ENCODE assay signal across 9 cellular contexts in genomic region chr7:87628780-87629569, GRCh38. TPM values are rescaled to one million over a fixed set of nuclear protein-coding genes. Genes with fewer than 3 reads are reported as not detected.
DNase-seq lines count a peak whose midpoint lies in the region; ATAC-seq, FAIRE-seq and TF ChIP-seq lines count a peak whose summit lies in the region.
"Had no signal": no experiment of that assay in that cellular context is flagged by ENCODE, and none has a peak within 500 bp of the region (broad histone marks: within the 10 kb centered on the region; RNA-seq: fewer than 3 reads in every experiment).

No MANE protein-coding gene starts in this region.

- no peaks in the 10 kb centered on the region for H4K20me1 ChIP-seq in H1 (replicated peaks in 1 of 2; ENCODE audit: control insufficient read depth in 1 of 2, insufficient read depth in 2 of 2, low read length in 2 of 2)

- peak overlapping the region; percentile 78 for H3K4me3 Mint-ChIP-seq in stimulated activated effector memory CD8-positive, alpha-beta T cell treated with anti-CD3 and anti-CD28 coated beads, Interleukin-12 subunit alpha, Interleukin-12 subunit beta, amount 100 ng/mL, for 72 hours

- peak; percentile 62 for ATAC-seq in stimulated activated effector memory CD8-positive, alpha-beta T cell treated with anti-CD3 and anti-CD28 coated beads, Interleukin-12 subunit alpha, Interleukin-12 subunit beta, amount 100 ng/mL, for 72 hours
- no peak for ATAC-seq in HG03095 (IDR thresholded peaks at IDR 0.05; ENCODE audit: unreplicated experiment)
- ATAC-seq: K562 had no signal

- FAIRE-seq in H1 (lab: Jason Lieb, UNC) (no peak), D721Med (lab: Jason Lieb, UNC) (no peak)
- FAIRE-seq: K562 had no signal

- POLR2A ChIA-PET in H1 (lab: Charles Lee; ENCODE audit: partially characterized antibody) = interaction anchor here (0.7 kb wide), 1 partner anchor 248 kb away, joined by 3 read pairs; the partner anchor contains the start of gene DBF4

- H3K36me3 Mint-ChIP-seq in stimulated activated effector memory CD8-positive, alpha-beta T cell treated with anti-CD3 and anti-CD28 coated beads, Interleukin-12 subunit alpha, Interleukin-12 subunit beta, amount 100 ng/mL, for 72 hours = peaks cover 15% of the 10 kb centered on the region

- H3K4me1 ChIP-seq in H1 (replicated peaks in 1 of 4; ENCODE audit: control insufficient read depth in 3 of 4, insufficient read depth in 4 of 4, low read length in 3 of 4) (peaks cover 0 to 3% (median 0%) of the 10 kb centered on the region in 4 experiments; a peak in 1 of 7 replicates), mesenchymal stem cell (ENCODE audit: control insufficient read depth, insufficient read depth, low read depth, low read length) (peaks cover 14% of the 10 kb centered on the region)

- H3K36me3 ChIP-seq in MG63 (no peaks in the 10 kb centered on the region), H1 (ENCODE audit: control insufficient read depth in 2 of 4, insufficient read depth in 4 of 4, low read length in 3 of 4) (no peaks in the 10 kb centered on the region), mesenchymal stem cell (ENCODE audit: control insufficient read depth in 1 of 2, insufficient read depth in 2 of 2, low read depth in 1 of 2, low read length in 2 of 2) (no peaks in the 10 kb centered on the region)

- no peaks in the 10 kb centered on the region for H3K9me3 Mint-ChIP-seq in stimulated activated effector memory CD8-positive, alpha-beta T cell treated with anti-CD3 and anti-CD28 coated beads, Interleukin-12 subunit alpha, Interleukin-12 subunit beta, amount 100 ng/mL, for 72 hours

- H3K4me2 ChIP-seq in H1 (ENCODE audit: insufficient read depth in 1 of 2, low read depth in 2 of 2, low read length in 2 of 2) = peak overlapping the region; percentile 61 to 99
- H3K4me2 ChIP-seq in mesenchymal stem cell (ENCODE audit: low read length, poor library complexity, severe bottlenecking) = peak overlapping the region; percentile 100

- no peak overlapping the region for H2AK5ac ChIP-seq in H1 (ENCODE audit: low read depth, low read length)
- no peak overlapping the region for H2AK5ac ChIP-seq in mesenchymal stem cell (ENCODE audit: low read length, severe bottlenecking)

- H3K79me2 ChIP-seq in H1 (ENCODE audit: control insufficient read depth in 1 of 2, insufficient read depth in 2 of 2, low read length in 2 of 2) = no peaks in the 10 kb centered on the region; a peak in 1 of 4 replicates

- CTCF ChIA-PET in H1 (lab: Charles Lee; ENCODE audit: partially characterized antibody) = interaction anchor here (0.6 to 1.1 kb wide), 5 partner anchors 14 to 679 kb away, joined by 3 to 4 read pairs (median 3); partner anchors contain the start of gene ABCB1

- H3K23me2 ChIP-seq in H1 (ENCODE audit: low read depth, low read length) = peaks cover 17% of the 10 kb centered on the region

- H4K91ac ChIP-seq in H1 (replicated peaks; ENCODE audit: insufficient read length, low read length) = no peak overlapping the region
- H4K91ac ChIP-seq in mesenchymal stem cell (ENCODE audit: low read length) = no peak overlapping the region

- H4K8ac ChIP-seq in H1 (ENCODE audit: extremely low read depth, insufficient read depth, low read length) = peak overlapping the region; percentile 43
- no peak overlapping the region for H4K8ac ChIP-seq in mesenchymal stem cell (ENCODE audit: low read length)

- no peak for TF ChIP-seq RAD21 in H1 (IDR thresholded peaks at IDR 0.05 in 1 of 2, conservative IDR thresholded peaks at IDR 0.05 in 1 of 2; ENCODE audit: low read depth in 2 of 2, low read length in 2 of 2)

- peak; percentile 10 for DNase-seq in EL
- peak; percentile 26 for DNase-seq in MG63
- DNase-seq in activated CD4-positive, alpha-beta T cell treated with anti-CD3 and anti-CD28 coated beads, Interleukin-2, amount 50 U/mL, for 48 hours = peak; percentile 11 to 18
- DNase-seq in H1 (ENCODE audit: low read depth in 1 of 2, low spot score in 2 of 2) = peak in 1 of 2 experiments; percentile 68
- peak; percentile 18 for DNase-seq in mesenchymal stem cell
- peak; percentile 17 to 52 for DNase-seq in stimulated activated effector memory CD8-positive, alpha-beta T cell treated with anti-CD3 and anti-CD28 coated beads, Interleukin-12 subunit alpha, Interleukin-12 subunit beta, amount 100 ng/mL, for 72 hours (ENCODE audit: low spot score in 2 of 2)
- DNase-seq in D721Med (ENCODE audit: insufficient read length, low spot score) = no peak

- no peak overlapping the region for H2BK120ac ChIP-seq in H1 (replicated peaks; ENCODE audit: low read depth, low read length)
- no peak overlapping the region for H2BK120ac ChIP-seq in mesenchymal stem cell (ENCODE audit: low read depth, low read length)

- H2BK20ac ChIP-seq in H1 (ENCODE audit: low read length) = no peak overlapping the region

- peak overlapping the region; percentile 55 for H3K4me3 ChIP-seq in MG63
- peak overlapping the region; percentile 55 to 77 (median 62) for H3K4me3 ChIP-seq in H1 (ENCODE audit: extremely low read depth in 1 of 4, insufficient read depth in 2 of 4, low read depth in 3 of 4, low read length in 4 of 4)
- H3K4me3 ChIP-seq in mesenchymal stem cell (ENCODE audit: insufficient read depth in 1 of 2, low read depth in 1 of 2, low read length in 2 of 2) = peak overlapping the region; percentile 87 to 94
- H3K4me3 ChIP-seq: K562 had no signal

- WGBS in H1 (ENCODE audit: extremely low coverage in 1 of 2, insufficient coverage in 1 of 2, insufficient read length in 1 of 2, insufficient replicate concordance in 2 of 2, low coverage in 1 of 2, low lambda C conversion rate in 2 of 2, missing lambda C conversion rate in 1 of 2), 2 experiments = 15% methylated on average over 22 of the region's 39 CpGs; no CpG with 5 or more reads in 1 of the 2 experiments
- 11% methylated on average over 39 of the region's 39 CpGs for WGBS in mesenchymal stem cell

- H3K23ac ChIP-seq in H1 (ENCODE audit: insufficient read length) = no peak overlapping the region
- peak overlapping the region in 1 of 2 experiments; percentile 64 for H3K23ac ChIP-seq in mesenchymal stem cell (ENCODE audit: low read length in 2 of 2)

- peak overlapping the region; percentile 76; the same call in 1 of the 2 replicates for H2AFZ ChIP-seq in H1 (ENCODE audit: low read length)
- peak overlapping the region; percentile 72 for H2AFZ ChIP-seq in mesenchymal stem cell (ENCODE audit: low read depth, low read length)

- H3K79me1 ChIP-seq in H1 (ENCODE audit: low read depth, low read length) (no peaks in the 10 kb centered on the region), mesenchymal stem cell (replicated peaks; ENCODE audit: low read length, poor library complexity, severe bottlenecking) (no peaks in the 10 kb centered on the region)

- H3K27me3 ChIP-seq in MG63 (no peaks in the 10 kb centered on the region), H1 (replicated peaks in 1 of 4; ENCODE audit: control insufficient read depth in 3 of 4, extremely low read depth in 1 of 4, insufficient read depth in 3 of 4, low read length in 3 of 4) (peaks cover 2 to 24% (median 18%) of the 10 kb centered on the region in 4 experiments; a peak in 6 of 7 replicates), mesenchymal stem cell (ENCODE audit: control insufficient read depth in 1 of 2, insufficient read depth in 1 of 2, low read length in 2 of 2) (peaks cover 0 to 4% of the 10 kb centered on the region in 2 experiments)

- H3K27ac ChIP-seq in H1 (ENCODE audit: low read depth, low read length) = no peak overlapping the region
- H3K27ac ChIP-seq in mesenchymal stem cell (ENCODE audit: low read length, poor library complexity, severe bottlenecking) = no peak overlapping the region

- no peak overlapping the region for H2BK12ac ChIP-seq in H1 (ENCODE audit: low read depth, low read length)
- H2BK12ac ChIP-seq in mesenchymal stem cell (ENCODE audit: low read length in 2 of 2) = no peak overlapping the region

- no peak overlapping the region for H2BK15ac ChIP-seq in H1 (ENCODE audit: low read length)
- no peak overlapping the region for H2BK15ac ChIP-seq in mesenchymal stem cell (ENCODE audit: low read depth, poor library complexity, severe bottlenecking)

- TF ChIP-seq EP300 in H1 (IDR thresholded peaks at IDR 0.05; ENCODE audit: borderline replicate concordance in 1 of 2, low read depth in 2 of 2, low read length in 2 of 2) = no peak

- TF ChIP-seq CTCF in H1 (IDR thresholded peaks at IDR 0.05; ENCODE audit: control extremely low read depth in 1 of 3, insufficient read depth in 1 of 3, low read depth in 1 of 3, low read length in 3 of 3) (no peak), D721Med (IDR thresholded peaks at IDR 0.05; ENCODE audit: insufficient read depth, missing control alignments) (no peak)

- peaks cover 6% of the 10 kb centered on the region for H3K4me1 Mint-ChIP-seq in stimulated activated effector memory CD8-positive, alpha-beta T cell treated with anti-CD3 and anti-CD28 coated beads, Interleukin-12 subunit alpha, Interleukin-12 subunit beta, amount 100 ng/mL, for 72 hours

- H2BK5ac ChIP-seq in H1 (ENCODE audit: low read depth, low read length) (no peak overlapping the region), mesenchymal stem cell (ENCODE audit: low read depth, low read length, poor library complexity, severe bottlenecking) (no peak overlapping the region)

- no peak overlapping the region for H3K56ac ChIP-seq in H1 (replicated peaks; ENCODE audit: insufficient read length, low read depth, low read length)

- H3K4ac ChIP-seq in H1 (replicated peaks; ENCODE audit: insufficient read length, low read depth, low read length) (no peak overlapping the region), mesenchymal stem cell (ENCODE audit: low read depth in 1 of 2, low read length in 2 of 2) (peak overlapping the region in 1 of 2 experiments; percentile 37)

- H3K27ac Mint-ChIP-seq in stimulated activated effector memory CD8-positive, alpha-beta T cell treated with anti-CD3 and anti-CD28 coated beads, Interleukin-12 subunit alpha, Interleukin-12 subunit beta, amount 100 ng/mL, for 72 hours = no peak overlapping the region

- H3K9ac ChIP-seq in H1 (replicated peaks in 1 of 4; ENCODE audit: extremely low read depth in 1 of 4, low read depth in 3 of 4, low read length in 3 of 4) = peak overlapping the region in 1 of 4 experiments; percentile 37; a peak in 1 of 7 replicates
- H3K9ac ChIP-seq in mesenchymal stem cell (ENCODE audit: low read length) = peak overlapping the region; percentile 64

- H3K18ac ChIP-seq in H1 (ENCODE audit: extremely low read depth, low read length) = no peak overlapping the region
- H3K18ac ChIP-seq in mesenchymal stem cell (ENCODE audit: low read depth in 1 of 2, low read length in 2 of 2) = peak overlapping the region in 1 of 2 experiments; percentile 73

- H4K5ac ChIP-seq in H1 (ENCODE audit: insufficient read length, low read depth, low read length) = no peak overlapping the region

- no peak for TF ChIP-seq POLR2A in H1 (IDR thresholded peaks at IDR 0.05; ENCODE audit: control extremely low read depth in 1 of 2, low read depth in 2 of 2, low read length in 2 of 2)

- H3K14ac ChIP-seq in H1 (ENCODE audit: insufficient read length) = no peak overlapping the region
- no peak overlapping the region for H3K14ac ChIP-seq in mesenchymal stem cell (ENCODE audit: low read length in 2 of 2)

- H3K9me3 ChIP-seq in MG63 (no peaks in the 10 kb centered on the region), H1 (ENCODE audit: insufficient read depth in 2 of 2, low read depth in 1 of 2, low read length in 1 of 2) (peaks cover 0 to 2% of the 10 kb centered on the region in 2 experiments; a peak in 1 of 4 replicates), mesenchymal stem cell (ENCODE audit: control insufficient read depth, low read length) (no peaks in the 10 kb centered on the region)

RNA-seq across cellular contexts. Expression of gene RUNDC3B, which starts 0.8 kb away (rescaled TPM):
- 1.6 and 2.8 TPM in 2 replicates for total RNA-seq in MG63 (2014; rRNA removed; shearing (Covaris generic); ENCODE audit: low replicate concordance)
- total RNA-seq in H1 (2021; fragmentation: NEBNext Ultra II Directional; extraction: Animal tissue kit (Norgen Biotek cat#: 25700)) = 1.2 TPM in 2 replicates
- 0.13 and 0.29 TPM in 2 replicates for polyA plus RNA-seq in H1 (2011; rRNA removed)
- 0.32 TPM for polyA plus RNA-seq in H1 (2011; cell fraction: cytosol; rRNA removed)
- polyA plus RNA-seq in H1 (2011; cell fraction: nucleus; rRNA removed) = 0.14 TPM
- 0.30 to 0.84 TPM (median 0.46 TPM) in 4 replicates for polyA plus RNA-seq in H1 (2012, experiment 1 of 2)
- polyA plus RNA-seq in H1 (2012, experiment 2 of 2) = 0.05 TPM
- 0.91 TPM for polyA plus RNA-seq in H1 (2013, experiment 1 of 2)
- 0.75 TPM for polyA plus RNA-seq in H1 (2013, experiment 2 of 2)
- polyA minus RNA-seq in H1 (2011; rRNA and poly(A)+ RNA removed) = 0.22 and 1.1 TPM in 2 replicates
- not detected for polyA minus RNA-seq in H1 (2011; cell fraction: cytosol; rRNA and poly(A)+ RNA removed)
- polyA minus RNA-seq in H1 (2011; cell fraction: nucleus; rRNA and poly(A)+ RNA removed) = 0.50 TPM
- polyA plus RNA-seq in mesenchymal stem cell (2013, experiment 1 of 2) = 0.08 TPM
- 0.21 TPM for polyA plus RNA-seq in mesenchymal stem cell (2013, experiment 2 of 2)
- total RNA-seq: K562 had no signal

RNA-seq across cellular contexts. Expression of gene ABCB1, which starts 28.3 kb away (rescaled TPM):
- 0.59 and 0.81 TPM in 2 replicates for total RNA-seq in MG63 (2014; rRNA removed; shearing (Covaris generic); ENCODE audit: low replicate concordance)
- 0.88 and 1.2 TPM in 2 replicates for total RNA-seq in H1 (2021; fragmentation: NEBNext Ultra II Directional; extraction: Animal tissue kit (Norgen Biotek cat#: 25700))
- 0.30 and 0.51 TPM in 2 replicates for polyA plus RNA-seq in H1 (2011; rRNA removed)
- polyA plus RNA-seq in H1 (2011; cell fraction: cytosol; rRNA removed) = 0.54 TPM
- 1.4 TPM for polyA plus RNA-seq in H1 (2011; cell fraction: nucleus; rRNA removed)
- polyA plus RNA-seq in H1 (2012, experiment 1 of 2) = 0.59 to 1.2 TPM (median 0.97 TPM) in 4 replicates
- polyA plus RNA-seq in H1 (2012, experiment 2 of 2) = 0.16 TPM
- 0.85 TPM for polyA plus RNA-seq in H1 (2013, experiment 1 of 2)
- polyA plus RNA-seq in H1 (2013, experiment 2 of 2) = 1.1 TPM
- 2.7 and 3.5 TPM in 2 replicates for polyA minus RNA-seq in H1 (2011; rRNA and poly(A)+ RNA removed)
- not detected for polyA minus RNA-seq in H1 (2011; cell fraction: cytosol; rRNA and poly(A)+ RNA removed)
- polyA minus RNA-seq in H1 (2011; cell fraction: nucleus; rRNA and poly(A)+ RNA removed) = 3.4 TPM
- 4.6 TPM for polyA plus RNA-seq in mesenchymal stem cell (2013, experiment 1 of 2)
- 4.4 TPM for polyA plus RNA-seq in mesenchymal stem cell (2013, experiment 2 of 2)
